In genomic region chr3:129794319-129795201, GRCh38 we compare ENCODE assay signal across 8 cellular contexts.
DNase-seq lines count a peak whose midpoint lies in the region; ATAC-seq and TF ChIP-seq lines count a peak whose summit lies in the region.

No MANE protein-coding gene starts in this region.

- H3K4me3 ChIP-seq in esophagus muscularis mucosa = peak overlapping the region; percentile 15 to 30 (median 23)

- no peak for TF ChIP-seq CTCF in esophagus muscularis mucosa (IDR thresholded peaks at IDR 0.05)
- no peak for TF ChIP-seq CTCF in nephron progenitor cell (IDR thresholded peaks at IDR 0.05)

- no peaks in the 10 kb centered on the region for H3K9me3 ChIP-seq in esophagus muscularis mucosa

- peaks cover 30% of the 10 kb centered on the region for H3K4me1 Mint-ChIP-seq in nephron progenitor cell

- DNase-seq in ELF-1 (ENCODE audit: low read depth, low spot score) (peak; percentile 91), HuH-7.5 (ENCODE audit: low spot score) (peak; percentile 29), SHP77 treated with DMSO at 0.1 percent for 48 hours (lab: John Stamatoyannopoulos, UW) (peak; percentile 20), esophagus muscularis mucosa (ENCODE audit: extremely low spot score) (no peak), nephron progenitor cell (peak; percentile 30), T-helper 2 cell (no peak), T1000 (lab: John Stamatoyannopoulos, UW) (no peak)

- H3K27me3 Mint-ChIP-seq in nephron progenitor cell (ENCODE audit: low read depth, poor library complexity) = peaks cover 3% of the 10 kb centered on the region

- H3K36me3 Mint-ChIP-seq in nephron progenitor cell (ENCODE audit: low read depth) = peaks cover 6% of the 10 kb centered on the region

- H3K27ac ChIP-seq in esophagus muscularis mucosa (replicated peaks in 1 of 4) = peak overlapping the region in 3 of 4 donors; percentile 22 to 40 (median 23)

- peaks cover 0 to 37% (median 27%) of the 10 kb centered on the region in 4 donors for H3K4me1 ChIP-seq in esophagus muscularis mucosa

- intact Hi-C loops in esophagus muscularis mucosa (cut with DNase I) = no loop called here

- no peak for ATAC-seq in GM21367 (IDR thresholded peaks at IDR 0.05; ENCODE audit: unreplicated experiment)

- peak overlapping the region; percentile 77 for H3K27ac Mint-ChIP-seq in nephron progenitor cell

- no peak for TF ChIP-seq EP300 in esophagus muscularis mucosa (IDR thresholded peaks at IDR 0.05)

- peak overlapping the region; percentile 68 for H3K4me3 Mint-ChIP-seq in nephron progenitor cell

- 35% methylated on average over 12 of the region's 14 CpGs for WGBS in esophagus muscularis mucosa

- no peaks in the 10 kb centered on the region for H3K36me3 ChIP-seq in esophagus muscularis mucosa

- TF ChIP-seq POLR2A in esophagus muscularis mucosa (IDR thresholded peaks at IDR 0.05; ENCODE audit: low read depth) = no peak

- H3K9me3 Mint-ChIP-seq in nephron progenitor cell = no peaks in the 10 kb centered on the region

- no peaks in the 10 kb centered on the region for H3K27me3 ChIP-seq in esophagus muscularis mucosa

Comparison
In these comparisons a context has a peak if more than half of its experiments do, and no peak if none do; other contexts are left out.
1. DNase-seq: peak in ELF-1 (single experiment), HuH-7.5 (single experiment), SHP77 treated with DMSO at 0.1 percent for 48 hours (single experiment) and nephron progenitor cell (single experiment); none in esophagus muscularis mucosa (single experiment), T-helper 2 cell (0 of 5) and T1000 (single experiment).